Comparison of ENCODE assay signal across 26 cellular contexts in genomic region chr21:46610018-46610701, GRCh38. TPM values are rescaled to one million over a fixed set of nuclear protein-coding genes. Genes with fewer than 3 reads are reported as not detected.
DNase-seq lines count a peak whose midpoint lies in the region; ATAC-seq, FAIRE-seq and TF ChIP-seq lines count a peak whose summit lies in the region.
"Had no signal": no experiment of that assay in that cellular context is flagged by ENCODE, and none has a peak within 500 bp of the region (broad histone marks: within the 10 kb centered on the region; RNA-seq: fewer than 3 reads in every experiment).

No MANE protein-coding gene starts in this region.

- H3K9ac ChIP-seq in GM23248 (no peak overlapping the region), GM12878 (ENCODE audit: control insufficient read depth, insufficient read depth, low read length) (no peak overlapping the region; the same call in 1 of the 2 replicates)
- H3K9ac ChIP-seq: BLaER1 had no signal

- no peak for TF ChIP-seq EP300 in GM12878 (IDR thresholded peaks at IDR 0.05; ENCODE audit: borderline replicate concordance in 1 of 2, control insufficient read depth in 1 of 2, low read depth in 2 of 2, low read length in 2 of 2)

- no peaks in the 10 kb centered on the region for H3K36me3 ChIP-seq in GM23248 (ENCODE audit: low read depth)
- no peaks in the 10 kb centered on the region for H3K36me3 ChIP-seq in GM12878 (ENCODE audit: control insufficient read depth in 2 of 2, insufficient read depth in 2 of 2, low read length in 1 of 2)
- H3K36me3 ChIP-seq: BLaER1, SJSA1 had no signal

- 53 to 55% methylated on average over 6 of the region's 6 CpGs for WGBS in GM23248 (ENCODE audit: low coverage in 1 of 2, low lambda C conversion rate in 2 of 2, missing lambda C conversion rate in 2 of 2), 2 experiments
- WGBS in GM12878 (ENCODE audit: insufficient coverage, insufficient replicate concordance, low lambda C conversion rate, missing lambda C conversion rate), result 53% methylated on average over 6 of the region's 6 CpGs

- CTCF ChIA-PET in GM12878 (lab: Yijun Ruan, JAX), result interaction anchor here (1.1 kb wide), 1 partner anchor 148 kb away, joined by 3 read pairs; no protein-coding TSS in a partner anchor

- H3K4me3 ChIP-seq in GM23248 (no peak overlapping the region), GM12878 (peak overlapping the region; percentile 62; the same call in 1 of the 2 replicates)
- H3K4me3 ChIP-seq: BLaER1, SJSA1 had no signal

- BruUV-seq in GM12878 (replicated peaks; lab: Mats Ljungman, UMichigan), result no TSS peak

- POLR2A ChIA-PET in GM12878 (lab: Charles Lee), result interaction anchor here (2.5 kb wide), 1 partner anchor 25 kb away, joined by 15 read pairs; the partner anchor contains the start of gene PRMT2

- H3K4me3 Mint-ChIP-seq in natural killer cell, result no peak overlapping the region
- H3K4me3 Mint-ChIP-seq: CD4-positive, alpha-beta T cell had no signal

- H3K27ac Mint-ChIP-seq in natural killer cell, result peak overlapping the region; percentile 48 to 66
- H3K27ac Mint-ChIP-seq: CD4-positive, alpha-beta T cell had no signal

- TF ChIP-seq CTCF in GM12878 (IDR thresholded peaks at IDR 0.05 in 2 of 3, conservative IDR thresholded peaks at IDR 0.05 in 1 of 3; ENCODE audit: control insufficient read depth in 2 of 3, extremely low read depth in 1 of 3, insufficient read depth in 1 of 3, low read depth in 3 of 3, low read length in 3 of 3) (no peak), natural killer cell (IDR thresholded peaks at IDR 0.05) (no peak)

- intact Hi-C loops in GM12878 (cut with micrococcal nuclease; ENCODE audit: unreplicated experiment) (no loop called here), natural killer cell (cut with micrococcal nuclease) (no loop called here)

- H3K4me1 ChIP-seq in GM23248 (ENCODE audit: insufficient read depth) (no peaks in the 10 kb centered on the region), GM12878 (ENCODE audit: control insufficient read depth, insufficient read depth, low read length) (peaks cover 49% of the 10 kb centered on the region)

- H3K36me3 Mint-ChIP-seq in natural killer cell, result no peaks in the 10 kb centered on the region

- RAD21 ChIA-PET in GM12878 (lab: Charles Lee; ENCODE audit: unreplicated experiment), result interaction anchor here (1.3 kb wide), 1 partner anchor 466 kb away, joined by 4 read pairs; no protein-coding TSS in a partner anchor

- H3K9me3 ChIP-seq in GM23248 (ENCODE audit: low read depth) (no peaks in the 10 kb centered on the region), GM12878 (replicated peaks; ENCODE audit: control insufficient read depth, insufficient read depth, low read length) (no peaks in the 10 kb centered on the region; the same call in 1 of the 3 replicates)
- H3K9me3 ChIP-seq: SJSA1 had no signal

- H3K27me3 Mint-ChIP-seq in natural killer cell (ENCODE audit: low read depth in 2 of 2), result no peaks in the 10 kb centered on the region
- H3K27me3 Mint-ChIP-seq: CD4-positive, alpha-beta T cell had no signal

- H3K4me2 ChIP-seq in GM23248 (ENCODE audit: unreplicated experiment), result no peak overlapping the region
- peak overlapping the region; percentile 93 for H3K4me2 ChIP-seq in GM12878 (ENCODE audit: control insufficient read depth, insufficient read depth)
- H3K4me2 ChIP-seq: BLaER1 had no signal

- TF ChIP-seq RAD21 in GM12878 (IDR thresholded peaks at IDR 0.05; ENCODE audit: insufficient read depth, low read depth, low read length), result no peak

- SMC1A ChIA-PET in GM12878 (lab: Charles Lee; ENCODE audit: uncharacterized antibody, unreplicated experiment), result interaction anchor here (1.0 to 2.5 kb wide), 4 partner anchors 9 to 467 kb away, joined by 3 to 20 read pairs (median 5); no protein-coding TSS in a partner anchor

- no peak for FAIRE-seq in GM12878 (lab: Jason Lieb, UNC)
- FAIRE-seq: GM19239, RCC 7860 had no signal

- TF ChIP-seq POLR2A in GM12878 (IDR thresholded peaks at IDR 0.05; ENCODE audit: low read depth, low read length), result no peak

- ATAC-seq in GM12878, result no peak
- ATAC-seq in natural killer cell, result no peak

- no peaks in the 10 kb centered on the region for H3F3A ChIP-seq in GM23248 (ENCODE audit: insufficient read depth)

- H3K9me2 ChIP-seq in GM23248 (ENCODE audit: insufficient read depth), result no peaks in the 10 kb centered on the region

- H4K20me1 ChIP-seq in GM23248 (ENCODE audit: insufficient read depth), result no peaks in the 10 kb centered on the region
- no peaks in the 10 kb centered on the region for H4K20me1 ChIP-seq in GM12878 (ENCODE audit: control insufficient read depth, insufficient read depth)
- H4K20me1 ChIP-seq: BLaER1 had no signal

- in situ Hi-C loops in GM23248 (cut with MboI), result no loop called here
- in situ Hi-C loops in GM12878 (cut with MboI), result no loop called here

- no peaks in the 10 kb centered on the region for H3K9me3 Mint-ChIP-seq in natural killer cell

- H3K79me2 ChIP-seq in GM23248 (ENCODE audit: insufficient read depth) (no peaks in the 10 kb centered on the region), GM12878 (ENCODE audit: control insufficient read depth, insufficient read depth, low read length) (no peaks in the 10 kb centered on the region)

- peaks cover 52 to 73% of the 10 kb centered on the region in 2 donors for H3K4me1 Mint-ChIP-seq in natural killer cell

- DNase-seq in GM23248, result peak; percentile 14
- no peak for DNase-seq in GM12878 (ENCODE audit: low read depth, low spot score)
- DNase-seq in natural killer cell, result no peak
- DNase-seq in OCI-M1 (lab: John Stamatoyannopoulos, UW), result no peak
- no peak for DNase-seq in ecto neural progenitor cell (ENCODE audit: low spot score)
- no peak for DNase-seq in activated gamma-delta T cell treated with Interleukin-2 at 50 U/mL for 16 hours
- DNase-seq in effector CD4-positive, alpha-beta T cell, result no peak
- DNase-seq: ACHN; CD4-positive, alpha-beta T cell; COR-L47; DMS 273 treated with DMSO at 0.1 percent for 48 hours; DMS79 treated with DMSO at 0.1 percent for 48 hours; H7; MM.1S; NCI-H1092; NCI-H1436; NCI-H187 treated with DMSO at 0.1 percent for 48 hours; NCI-H2107; NCI-H524; NCI-H82 had no signal

- no peak overlapping the region for H2AFZ ChIP-seq in GM23248
- H2AFZ ChIP-seq in GM12878 (ENCODE audit: control insufficient read depth, low read depth, low read length), result peak overlapping the region; percentile 64

- H3K27me3 ChIP-seq in GM23248 (replicated peaks; ENCODE audit: insufficient read depth) (peaks cover 12% of the 10 kb centered on the region), GM12878 (replicated peaks in 1 of 2; ENCODE audit: control insufficient read depth in 2 of 2, insufficient read depth in 2 of 2, low read length in 1 of 2) (no peaks in the 10 kb centered on the region)
- H3K27me3 ChIP-seq: BLaER1, SJSA1 had no signal

- H3K27ac ChIP-seq in GM23248, result no peak overlapping the region
- peak overlapping the region; percentile 85 for H3K27ac ChIP-seq in GM12878 (ENCODE audit: control insufficient read depth, insufficient read depth)
- H3K27ac ChIP-seq: BLaER1, SJSA1 had no signal

TF ChIP-seq in GM12878, 131 proteins besides CTCF, POLR2A, EP300 and RAD21 (continues in another document):
- TF ChIP-seq NFYA (IDR thresholded peaks at IDR 0.05; ENCODE audit: borderline replicate concordance, low read depth, low read length) (no peak), RFX5 (IDR thresholded peaks at IDR 0.05; ENCODE audit: low read depth, low read length) (no peak)

RNA-seq across cellular contexts. Expression of gene S100B, which starts 5.3 kb away (rescaled TPM):
- not detected in 2 replicates for total RNA-seq in GM23248 (2014; rRNA removed; shearing (Covaris generic))
- polyA plus RNA-seq in GM23248 (2016; fragmentation: Nextera tagmentation; extraction: Ambion mirVana) (not detected in 2 replicates), GM12878 (2011; rRNA removed) (not detected in 2 replicates), GM12878 (2014; fragmentation: Illumina TruSeq; extraction: Trizol) (not detected in 2 replicates), GM12878 (2014; fragmentation: Nextera tagmentation; extraction: Ambion mirVana) (under 1 TPM in 1 of 2 experiments, not detected in 1; 0.11 TPM), GM12878 (2014; rRNA removed) (not detected in 2 replicates), GM12878 (2016; fragmentation: Nextera tagmentation; extraction: Ambion mirVana) (not detected)
- not detected in 2 replicates for total RNA-seq in GM12878 (2013; cell fraction: nucleolus; rRNA removed)
- total RNA-seq in GM12878 (2014; rRNA removed) (not detected in 2 replicates), GM12878 (2014; rRNA removed; fragmentation: Illumina TruSeq; extraction: Trizol) (0.22 TPM in 1 of 2 replicates, not detected in the other), GM12878 (2021) (not detected in 2 replicates), natural killer cell (10 to 100 TPM in 1 of 3 donors, 1 to 10 TPM in 1, not detected in 1; 4.0 to 58.9 TPM)
- not detected for polyA plus RNA-seq in GM12878 (2011; ENCODE audit: low read depth)
- not detected in 2 replicates for polyA plus RNA-seq in GM12878 (2011; cell fraction: cytosol; rRNA removed)
- polyA plus RNA-seq in GM12878 (2011; cell fraction: nucleus; rRNA removed), result not detected in 2 replicates
- polyA plus RNA-seq in GM12878 (2012), result not detected in 2 replicates
- polyA minus RNA-seq in GM12878 (2011; rRNA and poly(A)+ RNA removed), result not detected in 2 replicates
- polyA minus RNA-seq in GM12878 (2011; cell fraction: cytosol; rRNA and poly(A)+ RNA removed), result not detected in 2 replicates
- polyA minus RNA-seq in GM12878 (2011; cell fraction: nucleus; rRNA and poly(A)+ RNA removed), result not detected in 2 replicates
- total RNA-seq: LHCN-M2, OCI-LY7, SJSA1 had no signal

RNA-seq across cellular contexts. Expression of gene PRMT2, which starts 25.3 kb away (rescaled TPM):
- total RNA-seq in GM23248 (2014; rRNA removed; shearing (Covaris generic)), result 130 and 171 TPM in 2 replicates
- 145 and 146 TPM in 2 replicates for polyA plus RNA-seq in GM23248 (2016; fragmentation: Nextera tagmentation; extraction: Ambion mirVana)
- 83.7 and 91.1 TPM in 2 replicates for total RNA-seq in GM12878 (2013; cell fraction: nucleolus; rRNA removed)
- total RNA-seq in GM12878 (2014; rRNA removed), result 27.8 and 31.7 TPM in 2 replicates
- total RNA-seq in GM12878 (2014; rRNA removed; fragmentation: Illumina TruSeq; extraction: Trizol), result 31.1 and 32.6 TPM in 2 replicates
- total RNA-seq in GM12878 (2021), result 34.2 and 37.2 TPM in 2 replicates
- polyA plus RNA-seq in GM12878 (2011; ENCODE audit: low read depth), result 38.1 TPM
- polyA plus RNA-seq in GM12878 (2011; rRNA removed), result 40.6 and 44.0 TPM in 2 replicates
- polyA plus RNA-seq in GM12878 (2011; cell fraction: cytosol; rRNA removed), result 51.5 and 58.0 TPM in 2 replicates
- 78.9 and 89.1 TPM in 2 replicates for polyA plus RNA-seq in GM12878 (2011; cell fraction: nucleus; rRNA removed)
- polyA plus RNA-seq in GM12878 (2012), result 45.0 and 48.0 TPM in 2 replicates
- 23.5 and 35.2 TPM in 2 replicates for polyA plus RNA-seq in GM12878 (2014; fragmentation: Illumina TruSeq; extraction: Trizol)
- 10 to 100 TPM; 16.1 to 24.1 TPM for polyA plus RNA-seq in GM12878 (2014; fragmentation: Nextera tagmentation; extraction: Ambion mirVana)
- polyA plus RNA-seq in GM12878 (2014; rRNA removed), result 36.4 and 40.4 TPM in 2 replicates
- polyA plus RNA-seq in GM12878 (2016; fragmentation: Nextera tagmentation; extraction: Ambion mirVana), result 10 to 100 TPM; 47.3 to 48.6 TPM
- polyA minus RNA-seq in GM12878 (2011; rRNA and poly(A)+ RNA removed), result 37.5 and 44.9 TPM in 2 replicates
- 7.9 and 9.2 TPM in 2 replicates for polyA minus RNA-seq in GM12878 (2011; cell fraction: cytosol; rRNA and poly(A)+ RNA removed)
- 17.4 and 27.7 TPM in 2 replicates for polyA minus RNA-seq in GM12878 (2011; cell fraction: nucleus; rRNA and poly(A)+ RNA removed)
- 100 to 1,000 TPM; 122 to 199 (median 170) TPM for total RNA-seq in natural killer cell
